Comparison of ENCODE assay signal across 18 cellular contexts in the genomic region with DNA sequence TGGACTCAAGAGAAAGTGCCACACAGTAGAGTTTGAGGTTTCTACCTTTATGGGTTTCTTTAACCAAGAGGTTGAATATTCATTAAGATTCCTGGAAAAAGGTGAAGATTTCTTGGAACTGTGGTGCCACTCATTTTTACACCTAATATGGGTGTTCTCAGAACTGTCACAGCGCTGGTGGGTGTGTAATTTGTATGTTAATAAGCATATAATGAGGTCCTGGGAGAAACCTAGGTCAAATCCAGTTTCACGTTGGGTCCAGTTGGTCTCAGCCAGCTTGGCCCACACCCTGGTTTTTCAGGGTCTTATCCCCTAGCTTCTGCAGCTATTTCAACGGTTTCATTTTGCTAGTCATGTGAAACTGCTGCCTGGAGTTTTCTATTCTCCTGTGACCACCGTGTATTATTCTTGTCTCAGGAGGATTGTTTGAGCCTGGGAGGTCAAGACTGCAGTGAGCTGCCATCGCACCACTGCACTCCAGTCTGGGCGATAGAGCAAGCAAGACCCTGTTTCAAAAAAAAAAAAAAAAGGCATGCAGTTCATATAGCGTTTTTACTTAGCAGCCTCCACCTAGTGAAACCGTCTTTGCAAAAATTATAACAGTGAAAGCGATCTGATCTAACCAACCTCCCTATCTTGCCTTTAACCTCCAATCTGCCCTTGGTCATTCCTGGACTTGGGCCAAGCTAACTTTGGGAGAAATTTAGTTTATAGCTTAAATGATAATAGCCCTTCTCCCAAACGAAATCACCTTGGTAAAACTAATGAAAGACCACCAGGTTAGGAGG. TPM values are rescaled to one million over a fixed set of nuclear protein-coding genes. Genes with fewer than 3 reads are reported as not detected.
DNase-seq lines count a peak whose midpoint lies in the region; ATAC-seq and TF ChIP-seq lines count a peak whose summit lies in the region.
"Had no signal": no experiment of that assay in that cellular context is flagged by ENCODE, and none has a peak within 500 bp of the region (broad histone marks: within the 10 kb centered on the region; RNA-seq: fewer than 3 reads in every experiment).

No MANE protein-coding gene starts in this region.

- DNase-seq in GM12865 (ENCODE audit: low read depth) (peak; percentile 78), NAMALWA (ENCODE audit: low spot score) (peak; percentile 17), kidney glomerular epithelial cell (lab: John Stamatoyannopoulos, UW) (peak; percentile 30), thyroid gland (peak; percentile 61 to 68), NCI-H748 (lab: John Stamatoyannopoulos, UW; ENCODE audit: unreplicated experiment) (no peak), GOT3 (lab: John Stamatoyannopoulos, UW) (no peak)
- DNase-seq: ACHN; CD8-positive, alpha-beta memory T cell; DND-41; GM23248; KG1; MG63; NCI-H187 treated with DMSO at 0.1 percent for 48 hours; NCI-H446; NCI-H748 treated with DMSO at 0.1 percent for 48 hours; RPMI8226 had no signal

- no peaks in the 10 kb centered on the region for H3K27me3 ChIP-seq in thyroid gland
- H3K27me3 ChIP-seq: MG63, SJSA1 had no signal

- no peak overlapping the region for H3K4me3 ChIP-seq in GM12865 (ENCODE audit: low read depth, low read length)
- no peak overlapping the region for H3K4me3 ChIP-seq in thyroid gland (replicated peaks in 1 of 3)
- H3K4me3 ChIP-seq: GM23248, MG63, SJSA1 had no signal

- peaks cover 24 to 38% of the 10 kb centered on the region in 2 donors for H3K4me1 ChIP-seq in thyroid gland

- ATAC-seq in HG02588 (IDR thresholded peaks at IDR 0.05; ENCODE audit: unreplicated experiment), result no peak

- H3K9me3 ChIP-seq in thyroid gland, result no peaks in the 10 kb centered on the region
- H3K9me3 ChIP-seq: MG63, SJSA1 had no signal

- intact Hi-C loops in thyroid gland (cut with DNase I), result no loop called here

- peak overlapping the region; percentile 37 to 49 (median 49) for H3K27ac ChIP-seq in thyroid gland
- H3K27ac ChIP-seq: GM23248, SJSA1 had no signal

- TF ChIP-seq CTCF in GM12865 (IDR thresholded peaks at IDR 0.05; ENCODE audit: insufficient read depth, low read depth, low read length, missing control alignments), result no peak
- no peak for TF ChIP-seq CTCF in thyroid gland (IDR thresholded peaks at IDR 0.05)

- no peak for TF ChIP-seq POLR2A in thyroid gland (IDR thresholded peaks at IDR 0.05)

- no peaks in the 10 kb centered on the region for H3K36me3 ChIP-seq in thyroid gland
- H3K36me3 ChIP-seq: MG63, SJSA1 had no signal

- WGBS in thyroid gland, 2 donors, result 40 to 47% methylated on average over 10 of the region's 10 CpGs

RNA-seq across cellular contexts. Expression of a gene that starts 43.9 kb away (rescaled TPM):
- total RNA-seq in thyroid gland, result 10 to 100 TPM; 19.3 to 27.7 (median 20.0) TPM

RNA-seq across cellular contexts. Expression of a gene that starts 44.2 kb away (rescaled TPM):
- 1 to 10 TPM; 1.4 to 2.0 (median 1.6) TPM for total RNA-seq in thyroid gland
- total RNA-seq: GM23248 had no signal

Comparison
In these comparisons a context has a peak if more than half of its experiments do, and no peak if none do; other contexts are left out.
1. DNase-seq: peak in GM12865 (single experiment), NAMALWA (single experiment), kidney glomerular epithelial cell (single experiment) and thyroid gland (2 of 2); none in NCI-H748 (single experiment) and GOT3 (single experiment).